ENCODE assay signal across 8 cellular contexts in genomic region chr11:57751676-57752253, GRCh38. TPM values are rescaled to one million over a fixed set of nuclear protein-coding genes. Genes with fewer than 3 reads are reported as not detected.
DNase-seq lines count a peak whose midpoint lies in the region; ATAC-seq and TF ChIP-seq lines count a peak whose summit lies in the region.

Gene BTBD18 (minus strand): TSS chr11:57751819. CDS start chr11:57751188, 631 bp downstream.

- intact Hi-C loops in CD4-positive, alpha-beta T cell (cut with DNase I, micrococcal nuclease): loop anchor here (1.0 to 2.0 kb wide), 2 partner anchors 49 kb away; no protein-coding TSS in a partner anchor
- intact Hi-C loops in HCT116 (cut with micrococcal nuclease) (loop anchor here (1.0 to 5.0 kb wide), 2 partner anchors 49 to 771 kb away; no protein-coding TSS in a partner anchor), esophagus squamous epithelium (cut with DNase I) (loop anchor here (10.0 kb wide), 1 partner anchor 533 kb away; no protein-coding TSS in a partner anchor)

- H3K9ac ChIP-seq in HCT116 (ENCODE audit: low read length): no peak within 1 kb of the TSS

- H3K4me1 ChIP-seq in HCT116 (ENCODE audit: control insufficient read depth in 1 of 2, insufficient read depth in 2 of 2, low read length in 2 of 2) (peaks cover 0 to 12% of the 10 kb centered on the region in 2 experiments; a peak in 1 of 4 replicates), esophagus squamous epithelium (peaks cover 0 to 10% (median 0%) of the 10 kb centered on the region in 3 donors)

- H3K9me3 ChIP-seq in CD4-positive, alpha-beta T cell (ENCODE audit: control insufficient read depth, low read length): no peaks in the 10 kb centered on the region
- no peaks in the 10 kb centered on the region for H3K9me3 ChIP-seq in HCT116 (ENCODE audit: control insufficient read depth in 1 of 2, insufficient read depth in 1 of 2, low read depth in 1 of 2, low read length in 2 of 2)
- no peaks in the 10 kb centered on the region for H3K9me3 ChIP-seq in esophagus squamous epithelium

- no peaks in the 10 kb centered on the region for H3K9me2 ChIP-seq in HCT116 (ENCODE audit: insufficient read depth)

- peaks cover 19% of the 10 kb centered on the region for H3K36me3 Mint-ChIP-seq in CD4-positive, alpha-beta T cell (ENCODE audit: low read depth)
- H3K36me3 Mint-ChIP-seq in neural crest cell (ENCODE audit: low read depth): peaks cover 4% of the 10 kb centered on the region

- peak; percentile 77 for TF ChIP-seq RAD21 in HCT116 (IDR thresholded peaks at IDR 0.05; ENCODE audit: low read depth)

- H3K4me3 Mint-ChIP-seq in CD4-positive, alpha-beta T cell: no peak within 1 kb of the TSS
- H3K4me3 Mint-ChIP-seq in neural crest cell: peak within 1 kb of the TSS; percentile 45

- WGBS in esophagus squamous epithelium, 2 donors: 47 to 62% methylated on average over 10 of the region's 10 CpGs

- TF ChIP-seq POLR2A in HCT116 (IDR thresholded peaks at IDR 0.05; ENCODE audit: borderline replicate concordance, extremely low read depth, insufficient read depth, insufficient read length) (no peak), esophagus squamous epithelium (IDR thresholded peaks at IDR 0.05) (no peak)

- DNase-seq in CD4-positive, alpha-beta T cell: no peak
- DNase-seq in HCT116 (ENCODE audit: low read depth, low spot score) (no peak), RPMI8226 (peak; percentile 10), esophagus squamous epithelium (lab: John Stamatoyannopoulos, UW) (no peak), neural crest cell (ENCODE audit: low read depth, low spot score) (no peak)

- no TSS peak for BruUV-seq in HCT116 (replicated peaks; lab: Mats Ljungman, UMichigan)

- H3K27me3 ChIP-seq in CD4-positive, alpha-beta T cell (ENCODE audit: control insufficient read depth, insufficient read depth, low read length): no peaks in the 10 kb centered on the region
- no peaks in the 10 kb centered on the region for H3K27me3 ChIP-seq in HCT116 (ENCODE audit: insufficient read depth, low read length)
- H3K27me3 ChIP-seq in esophagus squamous epithelium: no peaks in the 10 kb centered on the region

- H2AFZ ChIP-seq in HCT116 (ENCODE audit: low read depth, low read length, poor library complexity, severe bottlenecking): no peak within 1 kb of the TSS

- no peak within 1 kb of the TSS for H3K4me2 ChIP-seq in HCT116 (ENCODE audit: low read length)

- ATAC-seq in CD4-positive, alpha-beta T cell (ENCODE audit: poor library complexity): peak; percentile 57
- ATAC-seq in HCT116: peak; percentile 89
- ATAC-seq in GM21381 (IDR thresholded peaks at IDR 0.05; ENCODE audit: unreplicated experiment): no peak
- no peak for ATAC-seq in GM21423 (IDR thresholded peaks at IDR 0.05; ENCODE audit: unreplicated experiment)
- ATAC-seq in GM18519 (IDR thresholded peaks at IDR 0.05; ENCODE audit: low FRiP score, unreplicated experiment): no peak

- H3K27me3 Mint-ChIP-seq in CD4-positive, alpha-beta T cell: no peaks in the 10 kb centered on the region
- no peaks in the 10 kb centered on the region for H3K27me3 Mint-ChIP-seq in neural crest cell (ENCODE audit: low read depth)

- H3K4me1 Mint-ChIP-seq in CD4-positive, alpha-beta T cell (ENCODE audit: low read depth): peaks cover 12% of the 10 kb centered on the region
- H3K4me1 Mint-ChIP-seq in neural crest cell: peaks cover 4% of the 10 kb centered on the region

- peak within 1 kb of the TSS; percentile 57 for H3K27ac Mint-ChIP-seq in CD4-positive, alpha-beta T cell
- peak within 1 kb of the TSS; percentile 24 for H3K27ac Mint-ChIP-seq in neural crest cell (ENCODE audit: unreplicated experiment)

- H3K36me3 ChIP-seq in HCT116 (ENCODE audit: control insufficient read depth in 1 of 2, insufficient read depth in 2 of 2, low read length in 2 of 2): no peaks in the 10 kb centered on the region
- peaks cover 0 to 4% (median 0%) of the 10 kb centered on the region in 3 donors for H3K36me3 ChIP-seq in esophagus squamous epithelium

- no peaks in the 10 kb centered on the region for H3K9me3 Mint-ChIP-seq in CD4-positive, alpha-beta T cell
- no peaks in the 10 kb centered on the region for H3K9me3 Mint-ChIP-seq in neural crest cell

- CTCF ChIA-PET in CD4-positive, alpha-beta T cell (lab: Charles Lee): interaction anchor here (0.5 to 2.9 kb wide), 3 partner anchors 38 to 180 kb away, joined by 3 to 21 read pairs (median 3); no protein-coding TSS in a partner anchor
- CTCF ChIA-PET in HCT116 (lab: Charles Lee): interaction anchor here (0.8 to 6.2 kb wide), 9 partner anchors 9 to 765 kb away, joined by 3 to 95 read pairs (median 6); partner anchors contain the start of genes CTNND1 and SELENOH

- no peaks in the 10 kb centered on the region for H3K79me2 ChIP-seq in HCT116 (ENCODE audit: insufficient read depth, low read length)

- TF ChIP-seq CTCF in CD4-positive, alpha-beta T cell (IDR thresholded peaks at IDR 0.05): peak; percentile 22
- TF ChIP-seq CTCF in HCT116 (IDR thresholded peaks at IDR 0.05 in 2 of 3, conservative IDR thresholded peaks at IDR 0.05 in 1 of 3; ENCODE audit: borderline replicate concordance in 1 of 3, insufficient read depth in 1 of 3, low read depth in 2 of 3, low read length in 2 of 3) (peak; percentile 65 to 69 (median 68)), esophagus squamous epithelium (IDR thresholded peaks at IDR 0.05) (peak in 5 of 6 experiments; percentile 40 to 70 (median 53)), neural crest cell (conservative IDR thresholded peaks at IDR 0.05) (peak; percentile 72)

- POLR2A ChIA-PET in CD4-positive, alpha-beta T cell (lab: Charles Lee): interaction anchor here (0.7 to 1.4 kb wide), 2 partner anchors 10 to 49 kb away, joined by 3 to 8 read pairs; partner anchors contain the start of gene SELENOH
- POLR2A ChIA-PET in HCT116 (lab: Charles Lee): interaction anchor here (1.2 to 2.2 kb wide), 5 partner anchors 10 to 48 kb away, joined by 3 to 12 read pairs (median 5); partner anchors contain the start of genes CTNND1 and SELENOH

- no peak within 1 kb of the TSS for H3K27ac ChIP-seq in CD4-positive, alpha-beta T cell (ENCODE audit: low read depth, low read length)
- H3K27ac ChIP-seq in HCT116 (ENCODE audit: low read depth, low read length) (no peak within 1 kb of the TSS), esophagus squamous epithelium (peak within 1 kb of the TSS in 1 of 4 donors; percentile 11)

- no peak within 1 kb of the TSS for H3K4me3 ChIP-seq in HCT116 (replicated peaks in 1 of 2; ENCODE audit: low read depth in 1 of 2, low read length in 2 of 2)
- no peak within 1 kb of the TSS for H3K4me3 ChIP-seq in esophagus squamous epithelium

- RAD21 ChIA-PET in HCT116 (lab: Charles Lee; ENCODE audit: low non-redundant PET in 1 of 2, low total read pairs in 2 of 2, uncharacterized antibody in 2 of 2, unreplicated experiment in 2 of 2): interaction anchor here (0.8 to 2.6 kb wide), 6 partner anchors 9 to 534 kb away, joined by 3 to 19 read pairs (median 4); no protein-coding TSS in a partner anchor

- H4K20me1 ChIP-seq in HCT116 (ENCODE audit: insufficient read depth): no peaks in the 10 kb centered on the region

TF ChIP-seq in HCT116, 20 proteins besides CTCF, POLR2A, EP300 and RAD21 (continues in another document):
- no peak for TF ChIP-seq REST (IDR thresholded peaks at IDR 0.05; ENCODE audit: low read depth)
- TF ChIP-seq CBX3 (IDR thresholded peaks at IDR 0.05; ENCODE audit: low read depth): no peak; the same call in 1 of the 2 replicates
- no peak for TF ChIP-seq EZH2 (IDR thresholded peaks at IDR 0.05)
- TF ChIP-seq ZBTB33 (IDR thresholded peaks at IDR 0.05; ENCODE audit: extremely low read depth, insufficient replicate concordance, low read length): no peak
- no peak for TF ChIP-seq EGR1 (IDR thresholded peaks at IDR 0.05; ENCODE audit: low read depth)
- no peak for TF ChIP-seq TCF7L2 (IDR thresholded peaks at IDR 0.05; ENCODE audit: borderline replicate concordance, extremely low read depth, insufficient read depth, insufficient read length)
- no peak for TF ChIP-seq CEBPB (IDR thresholded peaks at IDR 0.05; ENCODE audit: low read depth)

RNA-seq across cellular contexts. Expression of gene BTBD18, which starts in this region (rescaled TPM):
- total RNA-seq in CD4-positive, alpha-beta T cell: not detected
- total RNA-seq in HCT116 (2021; ENCODE audit: unreplicated experiment) (not detected), esophagus squamous epithelium (not detected), neural crest cell (not detected in 2 replicates)
- 0.09 and 0.11 TPM in 2 replicates for polyA plus RNA-seq in HCT116 (2012)

Comparison
In these comparisons a context has a peak if more than half of its experiments do, and no peak if none do; other contexts are left out.
1. Peak in ATAC-seq in CD4-positive, alpha-beta T cell; RNA of the gene not detected or under 1 TPM.
2. Peak in ATAC-seq in HCT116; RNA of the gene not detected or under 1 TPM.
3. CTCF ChIP-seq: peak in every context shown above with its lines; median percentile 72 in neural crest cell; 68 in HCT116; 53 in esophagus squamous epithelium; 22 in CD4-positive, alpha-beta T cell.